In genomic region chr16:11253009-11253994, GRCh38 we compare ENCODE assay signal across 9 cellular contexts. TPM values are rescaled to one million over a fixed set of nuclear protein-coding genes. Genes with fewer than 3 reads are reported as not detected.
DNase-seq lines count a peak whose midpoint lies in the region; ATAC-seq and TF ChIP-seq lines count a peak whose summit lies in the region.
"Had no signal": no experiment of that assay in that cellular context is flagged by ENCODE, and none has a peak within 500 bp of the region (broad histone marks: within the 10 kb centered on the region; RNA-seq: fewer than 3 reads in every experiment).

No MANE protein-coding gene starts in this region.

- no peaks in the 10 kb centered on the region for H3K9me3 ChIP-seq in skeletal muscle satellite cell (replicated peaks; ENCODE audit: low read length)

- peak overlapping the region; percentile 89 for H3K4me3 Mint-ChIP-seq in activated B cell treated with CpG ODN at 0.5 μM for 24 hours

- peak overlapping the region; percentile 96 for H3K4me2 ChIP-seq in skeletal muscle satellite cell (ENCODE audit: low read length)

- ATAC-seq in activated B cell treated with CpG ODN at 0.5 μM for 24 hours (ENCODE audit: low read depth) = no peak
- no peak for ATAC-seq in HG03432 (IDR thresholded peaks at IDR 0.05; ENCODE audit: unreplicated experiment)
- no peak for ATAC-seq in HG03460 (IDR thresholded peaks at IDR 0.05; ENCODE audit: unreplicated experiment)

- no peak overlapping the region for H3K9ac ChIP-seq in skeletal muscle satellite cell (ENCODE audit: low read depth, low read length)

- H3K4me3 ChIP-seq in GM12865 (ENCODE audit: low read depth, low read length) (peak overlapping the region; percentile 68), skeletal muscle satellite cell (ENCODE audit: low read length) (no peak overlapping the region)

- H3K4me1 Mint-ChIP-seq in activated B cell treated with CpG ODN at 0.5 μM for 24 hours = peaks cover 60% of the 10 kb centered on the region

- peaks cover 40% of the 10 kb centered on the region for H3K36me3 Mint-ChIP-seq in activated B cell treated with CpG ODN at 0.5 μM for 24 hours (ENCODE audit: low read depth)

- peak overlapping the region; percentile 71 for H3K27ac Mint-ChIP-seq in activated B cell treated with CpG ODN at 0.5 μM for 24 hours

- TF ChIP-seq CTCF in GM12865 (IDR thresholded peaks at IDR 0.05; ENCODE audit: insufficient read depth, low read depth, low read length, missing control alignments) (no peak), activated B cell treated with CpG ODN at 0.5 μM for 24 hours (IDR thresholded peaks at IDR 0.05) (no peak)

- CTCF ChIA-PET in activated B cell treated with CpG ODN at 0.5 μM for 24 hours (lab: Charles Lee) = interaction anchor here (0.6 to 6.4 kb wide), 12 partner anchors 10 to 449 kb away, joined by 4 to 98 read pairs (median 10); no protein-coding TSS in a partner anchor

- POLR2A ChIA-PET in activated B cell treated with CpG ODN at 0.5 μM for 24 hours (lab: Charles Lee) = interaction anchor here (0.6 to 9.8 kb wide), 43 partner anchors 9 to 489 kb away, joined by 3 to 252 read pairs (median 15); partner anchors contain the start of gene LITAF

- no peaks in the 10 kb centered on the region for H3K27me3 Mint-ChIP-seq in activated B cell treated with CpG ODN at 0.5 μM for 24 hours

- H3K4me1 ChIP-seq in skeletal muscle satellite cell (ENCODE audit: control insufficient read depth, insufficient read depth, low read length) = peaks cover 18% of the 10 kb centered on the region

- H3K9me3 Mint-ChIP-seq in activated B cell treated with CpG ODN at 0.5 μM for 24 hours = no peaks in the 10 kb centered on the region

- DNase-seq in GM12865 (ENCODE audit: low read depth) = peak; percentile 64
- no peak for DNase-seq in activated B cell treated with CpG ODN at 0.5 μM for 24 hours
- peak; percentile 11 for DNase-seq in effector CD8-positive, alpha-beta T cell (lab: John Stamatoyannopoulos, UW)
- DNase-seq in globus pallidus (ENCODE audit: low spot score) = no peak
- DNase-seq in retina = no peak
- DNase-seq: anterior cingulate cortex had no signal

- H3K27me3 ChIP-seq in skeletal muscle satellite cell (ENCODE audit: control insufficient read depth, insufficient read depth, low read length) = no peaks in the 10 kb centered on the region

- no peaks in the 10 kb centered on the region for H3K36me3 ChIP-seq in skeletal muscle satellite cell (ENCODE audit: insufficient read depth, low read length)

- intact Hi-C loops in activated B cell treated with CpG ODN at 0.5 μM for 24 hours (cut with micrococcal nuclease) = loop anchor here (10.0 kb wide), 1 partner anchor 431 kb away; no protein-coding TSS in a partner anchor

RNA-seq across cellular contexts. Expression of gene SOCS1, which starts 2.7 kb away (rescaled TPM):
- total RNA-seq in activated B cell treated with CpG ODN at 0.5 μM for 24 hours = 68.6 and 76.2 TPM in 2 replicates
- 0.25 and 1.1 TPM in 2 replicates for total RNA-seq in skeletal muscle satellite cell (2012; rRNA removed)

RNA-seq across cellular contexts. Expression of gene TNP2, which starts 15.8 kb away (rescaled TPM):
- not detected in 2 replicates for total RNA-seq in activated B cell treated with CpG ODN at 0.5 μM for 24 hours
- total RNA-seq in skeletal muscle satellite cell (2012; rRNA removed) = not detected in 2 replicates

RNA-seq across cellular contexts. Expression of gene PRM3, which starts 20.1 kb away (rescaled TPM):
- total RNA-seq in activated B cell treated with CpG ODN at 0.5 μM for 24 hours = not detected in 2 replicates
- total RNA-seq in skeletal muscle satellite cell (2012; rRNA removed) = not detected in 2 replicates

RNA-seq across cellular contexts. Expression of gene PRM2, which starts 23.0 kb away (rescaled TPM):
- total RNA-seq in activated B cell treated with CpG ODN at 0.5 μM for 24 hours = not detected in 2 replicates
- not detected in 2 replicates for total RNA-seq in skeletal muscle satellite cell (2012; rRNA removed)

RNA-seq across cellular contexts. Expression of gene PRM1, which starts 27.8 kb away (rescaled TPM):
- not detected in 2 replicates for total RNA-seq in activated B cell treated with CpG ODN at 0.5 μM for 24 hours
- total RNA-seq in skeletal muscle satellite cell (2012; rRNA removed) = not detected in 2 replicates

Comparison
In these comparisons a context has a peak if more than half of its experiments do, and no peak if none do; other contexts are left out.
1. DNase-seq: peak in GM12865 (single experiment) and effector CD8-positive, alpha-beta T cell (single experiment); none in activated B cell treated with CpG ODN at 0.5 μM for 24 hours (single experiment), globus pallidus (single experiment) and retina (single experiment).